ENCODE assay signal across 10 cellular contexts in genomic region chr14:88023658-88024187, GRCh38. TPM values are rescaled to one million over a fixed set of nuclear protein-coding genes. Genes with fewer than 3 reads are reported as not detected.
A peak's percentile ranks its signal among the peaks of the same experiment; 100 is the strongest.
DNase-seq lines count a peak whose midpoint lies in the region; ATAC-seq and TF ChIP-seq lines count a peak whose summit lies in the region.
"Had no signal": no experiment of that assay in that cellular context is flagged by ENCODE, and none has a peak within 500 bp of the region (broad histone marks: within the 10 kb centered on the region; RNA-seq: fewer than 3 reads in every experiment).

No MANE protein-coding gene starts in this region.

- in situ Hi-C loops in HAP-1 (cut with MboI; ENCODE audit: low sequenced_read_pairs): no loop called here

- peak in 1 of 2 donors; percentile 43 for ATAC-seq in natural killer cell treated with Interleukin-12 subunit alpha and Interleukin-12 subunit beta and Interleukin-15 and Interleukin-18, amount 100 ng/mL, for 72 hours

- DNase-seq in GM12865 (ENCODE audit: low read depth) (peak; percentile 5), kidney tubule cell (ENCODE audit: low spot score) (no peak), HAP-1 (ENCODE audit: low spot score in 2 of 2) (no peak), inferior parietal cortex (ENCODE audit: extremely low spot score) (no peak)
- DNase-seq in activated naive CD8-positive, alpha-beta T cell treated with anti-CD3 and anti-CD28 coated beads for 36 hours: no peak
- DNase-seq in natural killer cell treated with Interleukin-12 subunit alpha and Interleukin-12 subunit beta and Interleukin-15 and Interleukin-18, amount 100 ng/mL, for 72 hours (ENCODE audit: low spot score): no peak
- DNase-seq: activated CD4-positive, CD25-positive, alpha-beta regulatory T cell; amniotic stem cell; KG1 had no signal

- no peak overlapping the region for H3K27ac ChIP-seq in HUES6 (ENCODE audit: low read depth, low read length)

- H3K4me3 Mint-ChIP-seq in activated naive CD8-positive, alpha-beta T cell treated with anti-CD3 and anti-CD28 coated beads for 36 hours: peak overlapping the region; percentile 23
- H3K4me3 Mint-ChIP-seq in natural killer cell treated with Interleukin-12 subunit alpha and Interleukin-12 subunit beta and Interleukin-15 and Interleukin-18, amount 100 ng/mL, for 72 hours: peak overlapping the region; percentile 36

- no peak for TF ChIP-seq CTCF in GM12865 (IDR thresholded peaks at IDR 0.05; ENCODE audit: insufficient read depth, low read depth, low read length, missing control alignments)

- H3K27me3 Mint-ChIP-seq in activated naive CD8-positive, alpha-beta T cell treated with anti-CD3 and anti-CD28 coated beads for 36 hours: no peaks in the 10 kb centered on the region
- H3K27me3 Mint-ChIP-seq in natural killer cell treated with Interleukin-12 subunit alpha and Interleukin-12 subunit beta and Interleukin-15 and Interleukin-18, amount 100 ng/mL, for 72 hours: no peaks in the 10 kb centered on the region

- H3K4me1 ChIP-seq in HUES6 (ENCODE audit: control insufficient read depth, insufficient read depth, low read length): peaks cover 12% of the 10 kb centered on the region
- no peaks in the 10 kb centered on the region for H3K4me1 ChIP-seq in HAP-1

- H3K9me3 ChIP-seq in HUES6 (ENCODE audit: control insufficient read depth, insufficient read depth, low read depth, low read length) (no peaks in the 10 kb centered on the region), HAP-1 (no peaks in the 10 kb centered on the region)

- H3K4me3 ChIP-seq in GM12865 (ENCODE audit: low read depth, low read length): no peak overlapping the region
- H3K4me3 ChIP-seq in HUES6 (ENCODE audit: low read depth, low read length): no peak overlapping the region
- H3K4me3 ChIP-seq in HAP-1: no peak overlapping the region

- peak overlapping the region; percentile 85 for H3K27ac Mint-ChIP-seq in activated naive CD8-positive, alpha-beta T cell treated with anti-CD3 and anti-CD28 coated beads for 36 hours
- peak overlapping the region; percentile 69 to 77 for H3K27ac Mint-ChIP-seq in natural killer cell treated with Interleukin-12 subunit alpha and Interleukin-12 subunit beta and Interleukin-15 and Interleukin-18, amount 100 ng/mL, for 72 hours

- H3K27me3 ChIP-seq in HUES6 (ENCODE audit: control insufficient read depth, insufficient read depth, low read length) (no peaks in the 10 kb centered on the region), HAP-1 (ENCODE audit: low read depth) (no peaks in the 10 kb centered on the region)

- peaks cover 9% of the 10 kb centered on the region for H3K9me3 Mint-ChIP-seq in activated naive CD8-positive, alpha-beta T cell treated with anti-CD3 and anti-CD28 coated beads for 36 hours
- H3K9me3 Mint-ChIP-seq in natural killer cell treated with Interleukin-12 subunit alpha and Interleukin-12 subunit beta and Interleukin-15 and Interleukin-18, amount 100 ng/mL, for 72 hours: peaks cover 7% of the 10 kb centered on the region

- peaks cover 58% of the 10 kb centered on the region for H3K4me1 Mint-ChIP-seq in activated naive CD8-positive, alpha-beta T cell treated with anti-CD3 and anti-CD28 coated beads for 36 hours
- peaks cover 54 to 69% of the 10 kb centered on the region in 2 donors for H3K4me1 Mint-ChIP-seq in natural killer cell treated with Interleukin-12 subunit alpha and Interleukin-12 subunit beta and Interleukin-15 and Interleukin-18, amount 100 ng/mL, for 72 hours (ENCODE audit: low read depth in 2 of 2)

- peak overlapping the region; percentile 27 for H3K9ac ChIP-seq in HUES6 (ENCODE audit: low read length)

- H3K36me3 ChIP-seq in HUES6 (ENCODE audit: control insufficient read depth, insufficient read depth, low read length) (no peaks in the 10 kb centered on the region), HAP-1 (replicated peaks) (no peaks in the 10 kb centered on the region)

- H3K36me3 Mint-ChIP-seq in activated naive CD8-positive, alpha-beta T cell treated with anti-CD3 and anti-CD28 coated beads for 36 hours: peaks cover 35% of the 10 kb centered on the region
- peaks cover 27% of the 10 kb centered on the region for H3K36me3 Mint-ChIP-seq in natural killer cell treated with Interleukin-12 subunit alpha and Interleukin-12 subunit beta and Interleukin-15 and Interleukin-18, amount 100 ng/mL, for 72 hours

RNA-seq across cellular contexts. Expression of gene GPR65, which starts 18.8 kb away (rescaled TPM):
- total RNA-seq in activated naive CD8-positive, alpha-beta T cell treated with anti-CD3 and anti-CD28 coated beads for 36 hours: 10 to 100 TPM; 17.3 to 17.5 TPM
- total RNA-seq in natural killer cell treated with Interleukin-12 subunit alpha and Interleukin-12 subunit beta and Interleukin-15 and Interleukin-18, amount 100 ng/mL, for 72 hours: 10 to 100 TPM; 20.4 to 35.0 TPM

RNA-seq across cellular contexts. Expression of gene GALC, which starts 30.7 kb away (rescaled TPM):
- total RNA-seq in activated naive CD8-positive, alpha-beta T cell treated with anti-CD3 and anti-CD28 coated beads for 36 hours: 10 to 100 TPM in 1 of 2 experiments, 1 to 10 TPM in 1; 8.6 to 11.6 TPM
- total RNA-seq in natural killer cell treated with Interleukin-12 subunit alpha and Interleukin-12 subunit beta and Interleukin-15 and Interleukin-18, amount 100 ng/mL, for 72 hours: 10 to 100 TPM; 25.1 to 27.0 TPM
